In genomic region chr3:47579875-47580274, GRCh38 we compare ENCODE assay signal across 14 cellular contexts. TPM values are rescaled to one million over a fixed set of nuclear protein-coding genes. Genes with fewer than 3 reads are reported as not detected.
DNase-seq lines count a peak whose midpoint lies in the region; ATAC-seq, FAIRE-seq and TF ChIP-seq lines count a peak whose summit lies in the region.
"Had no signal": no experiment of that assay in that cellular context is flagged by ENCODE, and none has a peak within 500 bp of the region (broad histone marks: within the 10 kb centered on the region; RNA-seq: fewer than 3 reads in every experiment).

No MANE protein-coding gene starts in this region.

- CTCF ChIA-PET in HepG2 (lab: Yijun Ruan, JAX; ENCODE audit: low intra/inter-chr PET ratio, low total read pairs) (no interaction called here), activated B cell treated with CpG ODN at 0.5 μM for 24 hours (lab: Charles Lee) (no interaction called here)

- no peak for TF ChIP-seq POLR2A in HepG2 (IDR thresholded peaks at IDR 0.05; ENCODE audit: insufficient read depth in 1 of 2, low read depth in 2 of 2, low read length in 2 of 2)
- TF ChIP-seq POLR2A in right lobe of liver (IDR thresholded peaks at IDR 0.05), result no peak
- TF ChIP-seq POLR2A in spleen (IDR thresholded peaks at IDR 0.05), result no peak
- no peak for TF ChIP-seq POLR2A in erythroblast (IDR thresholded peaks at IDR 0.05; ENCODE audit: low read length)

- TF ChIP-seq EP300 in HepG2 (IDR thresholded peaks at IDR 0.05; ENCODE audit: low read depth in 2 of 2, low read length in 2 of 2) (no peak), HepG2 (CRISPR knock-in tag; IDR thresholded peaks at IDR 0.05; ENCODE audit: borderline replicate concordance) (no peak)

- no TSS peak for BruUV-seq in HepG2 (replicated peaks; lab: Mats Ljungman, UMichigan)

- H3K4me1 ChIP-seq in HepG2 (ENCODE audit: insufficient read depth, low read length), result peaks cover 20% of the 10 kb centered on the region
- H3K4me1 ChIP-seq in right lobe of liver, result peaks cover 0 to 13% (median 6%) of the 10 kb centered on the region in 4 donors
- H3K4me1 ChIP-seq in spleen, result peaks cover 9 to 19% (median 16%) of the 10 kb centered on the region in 6 donors

- H3K27me3 Mint-ChIP-seq in activated B cell treated with CpG ODN at 0.5 μM for 24 hours (peaks cover 15% of the 10 kb centered on the region), glutamatergic neuron (ENCODE audit: unreplicated experiment) (peaks cover 21% of the 10 kb centered on the region)

- no peak overlapping the region for H2AFZ ChIP-seq in HepG2 (ENCODE audit: low read length)

- H3K4me3 ChIP-seq in HepG2 (replicated peaks in 1 of 3; ENCODE audit: insufficient read depth in 1 of 3, low read depth in 2 of 3, low read length in 3 of 3), result no peak overlapping the region
- H3K4me3 ChIP-seq in right lobe of liver, result no peak overlapping the region
- H3K4me3 ChIP-seq in spleen, result no peak overlapping the region
- no peak overlapping the region for H3K4me3 ChIP-seq in coronary artery
- H3K4me3 ChIP-seq: uterus had no signal

- in situ Hi-C loops in HepG2 (cut with HindIII; ENCODE audit: extremely low pct_ligation_motif_present, low pct_unique_long_range_greater_than_20kb), result no loop called here

- H3K4me2 ChIP-seq in HepG2 (ENCODE audit: low read depth, low read length), result no peak overlapping the region

- H3K4me1 Mint-ChIP-seq in activated B cell treated with CpG ODN at 0.5 μM for 24 hours (peaks cover 2% of the 10 kb centered on the region), glutamatergic neuron (ENCODE audit: low read depth, unreplicated experiment) (no peaks in the 10 kb centered on the region)

- intact Hi-C loops in HepG2 (cut with micrococcal nuclease; ENCODE audit: unreplicated experiment) (loop anchor here (2.0 kb wide), 1 partner anchor 57 kb away; no protein-coding TSS in a partner anchor), right lobe of liver (cut with DNase I) (no loop called here), activated B cell treated with CpG ODN at 0.5 μM for 24 hours (cut with micrococcal nuclease) (no loop called here), spleen (cut with DNase I; ENCODE audit: low total_unique reads) (no loop called here)

- FAIRE-seq in HepG2 (lab: Jason Lieb, UNC), result no peak
- FAIRE-seq: islet of Langerhans had no signal

- H3K4me3 Mint-ChIP-seq in activated B cell treated with CpG ODN at 0.5 μM for 24 hours, result peak overlapping the region; percentile 63
- H3K4me3 Mint-ChIP-seq in glutamatergic neuron (ENCODE audit: unreplicated experiment), result peak overlapping the region; percentile 43

- H3K79me2 ChIP-seq in HepG2 (ENCODE audit: insufficient read depth, low read length), result no peaks in the 10 kb centered on the region

- H3K36me3 Mint-ChIP-seq in activated B cell treated with CpG ODN at 0.5 μM for 24 hours (ENCODE audit: low read depth), result no peaks in the 10 kb centered on the region
- peaks cover 9% of the 10 kb centered on the region for H3K36me3 Mint-ChIP-seq in glutamatergic neuron (ENCODE audit: unreplicated experiment)

- ATAC-seq in HepG2 (peak; percentile 5; the same call in 1 of the 3 replicates), right lobe of liver (no peak), activated B cell treated with CpG ODN at 0.5 μM for 24 hours (ENCODE audit: low read depth) (no peak)
- ATAC-seq: Right ventricle myocardium inferior had no signal

- no peak for DNase-seq in HepG2 (ENCODE audit: low spot score)
- DNase-seq in right lobe of liver, result no peak
- DNase-seq in activated B cell treated with CpG ODN at 0.5 μM for 24 hours, result no peak
- DNase-seq in glutamatergic neuron, result no peak
- no peak for DNase-seq in spleen
- no peak for DNase-seq in coronary artery (ENCODE audit: low spot score)
- DNase-seq in erythroblast (lab: John Stamatoyannopoulos, UW), result no peak
- DNase-seq: EL, NCI-H2171 treated with DMSO at 0.1 percent for 48 hours, occipital lobe, uterus had no signal

- no peaks in the 10 kb centered on the region for H3K9me3 Mint-ChIP-seq in activated B cell treated with CpG ODN at 0.5 μM for 24 hours
- peaks cover 10% of the 10 kb centered on the region for H3K9me3 Mint-ChIP-seq in glutamatergic neuron (ENCODE audit: unreplicated experiment)

- no peak for TF ChIP-seq CTCF in HepG2 (CRISPR knock-in tag; IDR thresholded peaks at IDR 0.05)
- no peak for TF ChIP-seq CTCF in right lobe of liver (IDR thresholded peaks at IDR 0.05)
- TF ChIP-seq CTCF in activated B cell treated with CpG ODN at 0.5 μM for 24 hours (IDR thresholded peaks at IDR 0.05), result no peak
- TF ChIP-seq CTCF in glutamatergic neuron (IDR thresholded peaks at IDR 0.05; ENCODE audit: partially characterized antibody, unreplicated experiment), result no peak
- no peak for TF ChIP-seq CTCF in spleen (IDR thresholded peaks at IDR 0.05 in 8 of 11, conservative IDR thresholded peaks at IDR 0.05 in 3 of 11)
- TF ChIP-seq CTCF in coronary artery (IDR thresholded peaks at IDR 0.05), result no peak

- H3K9me3 ChIP-seq in HepG2 (ENCODE audit: low read length) (no peaks in the 10 kb centered on the region), right lobe of liver (no peaks in the 10 kb centered on the region), spleen (no peaks in the 10 kb centered on the region)
- H3K9me3 ChIP-seq: uterus had no signal

- 75% methylated on average over 2 of the region's 2 CpGs for WGBS in HepG2 (ENCODE audit: low lambda C conversion rate)
- WGBS in right lobe of liver (ENCODE audit: insufficient coverage, low coverage, low lambda C conversion rate, missing lambda C conversion rate), result 88% methylated on average over 2 of the region's 2 CpGs
- WGBS in spleen, 5 donors, result 86 to 98% (median 91%) methylated on average over 2 of the region's 2 CpGs

- TF ChIP-seq RAD21 in HepG2 (CRISPR knock-in tag; IDR thresholded peaks at IDR 0.05), result no peak

- H4K20me1 ChIP-seq in HepG2 (ENCODE audit: insufficient read depth, low read length), result peaks cover 6% of the 10 kb centered on the region; the same call in 1 of the 2 replicates

- H3K36me3 ChIP-seq in HepG2 (replicated peaks in 1 of 2; ENCODE audit: control insufficient read depth in 1 of 2, insufficient read depth in 2 of 2, low read length in 2 of 2), result no peaks in the 10 kb centered on the region
- no peaks in the 10 kb centered on the region for H3K36me3 ChIP-seq in right lobe of liver
- peaks cover 0 to 5% (median 0%) of the 10 kb centered on the region in 6 donors for H3K36me3 ChIP-seq in spleen
- H3K36me3 ChIP-seq: uterus had no signal

- H3K27me3 ChIP-seq in HepG2 (ENCODE audit: control insufficient read depth in 1 of 2, insufficient read depth in 2 of 2, low read length in 2 of 2) (peaks cover 7 to 38% of the 10 kb centered on the region in 2 experiments), right lobe of liver (no peaks in the 10 kb centered on the region), spleen (replicated peaks in 1 of 7) (peaks cover 0 to 53% (median 27%) of the 10 kb centered on the region in 7 donors)

- H3K27ac ChIP-seq in HepG2 (ENCODE audit: extremely low read length, insufficient read depth, low read length) (no peak overlapping the region), right lobe of liver (no peak overlapping the region), spleen (no peak overlapping the region), coronary artery (no peak overlapping the region)
- H3K27ac ChIP-seq: skin epidermis, uterus had no signal

- H3K9ac ChIP-seq in HepG2 (ENCODE audit: insufficient read depth, low read depth, low read length), result no peak overlapping the region

- POLR2A ChIA-PET in HepG2 (lab: Yijun Ruan, JAX), result no interaction called here
- POLR2A ChIA-PET in activated B cell treated with CpG ODN at 0.5 μM for 24 hours (lab: Charles Lee), result no interaction called here

- no peak overlapping the region for H3K27ac Mint-ChIP-seq in activated B cell treated with CpG ODN at 0.5 μM for 24 hours
- H3K27ac Mint-ChIP-seq in glutamatergic neuron (ENCODE audit: unreplicated experiment), result no peak overlapping the region

RNA-seq across cellular contexts. Expression of gene CSPG5, which starts 1.2 kb away (rescaled TPM):
- 0.07 TPM in 1 of 2 replicates, not detected in the other for total RNA-seq in HepG2 (2016; rRNA removed; fragmentation: Illumina TruSeq; extraction: Trizol)
- total RNA-seq in HepG2 (2016; cell fraction: cytosol; rRNA removed; fragmentation: Illumina TruSeq; extraction: Trizol; ENCODE audit: low read depth), result not detected in 2 replicates
- total RNA-seq in HepG2 (2016; cell fraction: insoluble cytoplasmic fraction; rRNA removed; fragmentation: Illumina TruSeq; extraction: Trizol), result 0.11 TPM in 1 of 2 replicates, not detected in the other
- total RNA-seq in HepG2 (2016; cell fraction: membrane; rRNA removed; fragmentation: Illumina TruSeq; extraction: Trizol), result not detected in 2 replicates
- total RNA-seq in HepG2 (2016; cell fraction: nucleus; rRNA removed; fragmentation: Illumina TruSeq; extraction: Trizol), result 0.25 and 0.37 TPM in 2 replicates
- 0.10 and 0.15 TPM in 2 replicates for polyA plus RNA-seq in HepG2 (2011; rRNA removed)
- polyA plus RNA-seq in HepG2 (2011; cell fraction: cytosol; rRNA removed), result 0.05 and 0.06 TPM in 2 replicates
- 0.11 and 0.23 TPM in 2 replicates for polyA plus RNA-seq in HepG2 (2011; cell fraction: nucleus; rRNA removed)
- 0.08 and 0.20 TPM in 2 replicates for polyA plus RNA-seq in HepG2 (2012)
- not detected in 2 replicates for polyA plus RNA-seq in HepG2 (2016; cell fraction: cytosol; fragmentation: Illumina TruSeq; extraction: Trizol; ENCODE audit: low read depth)
- polyA plus RNA-seq in HepG2 (2016; cell fraction: insoluble cytoplasmic fraction; fragmentation: Illumina TruSeq; extraction: Trizol; ENCODE audit: low read depth), result not detected in 2 replicates
- 0.11 TPM in 1 of 2 replicates, not detected in the other for polyA plus RNA-seq in HepG2 (2016; cell fraction: membrane; fragmentation: Illumina TruSeq; extraction: Trizol; ENCODE audit: low read depth)
- not detected in 2 replicates for polyA plus RNA-seq in HepG2 (2016; cell fraction: nucleus; fragmentation: Illumina TruSeq; extraction: Trizol; ENCODE audit: insufficient read depth, low read depth)
- polyA minus RNA-seq in HepG2 (2011; rRNA and poly(A)+ RNA removed; ENCODE audit: low replicate concordance), result 0.08 and 0.75 TPM in 2 replicates
- not detected in 2 replicates for polyA minus RNA-seq in HepG2 (2011; cell fraction: cytosol; rRNA and poly(A)+ RNA removed)
- polyA minus RNA-seq in HepG2 (2011; cell fraction: nucleus; rRNA and poly(A)+ RNA removed), result 0.90 and 1.2 TPM in 2 replicates
- total RNA-seq in right lobe of liver, result under 1 TPM in 5 of 6 experiments, not detected in 1; 0.18 to 0.39 (median 0.25) TPM
- total RNA-seq in activated B cell treated with CpG ODN at 0.5 μM for 24 hours, result 0.09 and 0.20 TPM in 2 replicates
- total RNA-seq in glutamatergic neuron (ENCODE audit: unreplicated experiment), result 0.76 TPM
- total RNA-seq in spleen, result under 1 TPM in 4 of 7 donors, not detected in 3; 0.17 to 0.34 (median 0.23) TPM
- polyA plus RNA-seq in spleen, result under 1 TPM in 2 of 3 donors, not detected in 1; 0.09 to 0.10 TPM
